19 cellular contexts compared by ENCODE assay signal in genomic region chr18:38931754-38932050, GRCh38.
DNase-seq lines count a peak whose midpoint lies in the region; ATAC-seq and TF ChIP-seq lines count a peak whose summit lies in the region.
"Had no signal": no experiment of that assay in that cellular context is flagged by ENCODE, and none has a peak within 500 bp of the region (broad histone marks: within the 10 kb centered on the region; RNA-seq: fewer than 3 reads in every experiment).

No MANE protein-coding gene starts in this region.

- H3K27me3 Mint-ChIP-seq in WTC11 (ENCODE audit: low read depth): no peaks in the 10 kb centered on the region
- H3K27me3 Mint-ChIP-seq: CD4-positive, alpha-beta T cell had no signal

- H3K4me3 Mint-ChIP-seq in WTC11: no peak overlapping the region
- H3K4me3 Mint-ChIP-seq: CD4-positive, alpha-beta T cell had no signal

- H3K4me1 ChIP-seq in mammary epithelial cell (ENCODE audit: insufficient read depth, low read length) (no peaks in the 10 kb centered on the region), breast epithelium (no peaks in the 10 kb centered on the region), iPS-18a (ENCODE audit: control insufficient read depth, low read depth, low read length) (peaks cover 21% of the 10 kb centered on the region), neuronal stem cell (ENCODE audit: control insufficient read depth in 2 of 2, insufficient read depth in 1 of 2, low read depth in 1 of 2, low read length in 2 of 2) (peaks cover 0 to 4% of the 10 kb centered on the region in 2 donors), right lobe of liver (no peaks in the 10 kb centered on the region)
- no peaks in the 10 kb centered on the region for H3K4me1 ChIP-seq in effector memory CD4-positive, alpha-beta T cell (ENCODE audit: control insufficient read depth, insufficient read depth, low read length, poor library complexity, severe bottlenecking)
- H3K4me1 ChIP-seq: A549, Caco-2 had no signal

- H3K4me1 Mint-ChIP-seq in WTC11: peaks cover 51% of the 10 kb centered on the region

- H3K27ac Mint-ChIP-seq in WTC11: peak overlapping the region; percentile 75
- H3K27ac Mint-ChIP-seq: CD4-positive, alpha-beta T cell had no signal

- POLR2A ChIA-PET in WTC11 (lab: Charles Lee): no interaction called here

- no peak overlapping the region for H3K27ac ChIP-seq in mammary epithelial cell (ENCODE audit: insufficient read depth, low read depth, low read length)
- H3K27ac ChIP-seq in breast epithelium: no peak overlapping the region
- H3K27ac ChIP-seq in iPS-18a (ENCODE audit: low read length): peak overlapping the region; percentile 3
- H3K27ac ChIP-seq in neuronal stem cell (replicated peaks; ENCODE audit: low read length): no peak overlapping the region
- H3K27ac ChIP-seq in effector memory CD4-positive, alpha-beta T cell (ENCODE audit: insufficient read depth, low read length, poor library complexity, severe bottlenecking): no peak overlapping the region
- H3K27ac ChIP-seq in right lobe of liver: no peak overlapping the region
- H3K27ac ChIP-seq: 22Rv1, A549, C4-2B had no signal

- H2AFZ ChIP-seq in mammary epithelial cell (ENCODE audit: low read depth, low read length): peak overlapping the region; percentile 64
- peak overlapping the region; percentile 51 for H2AFZ ChIP-seq in neuronal stem cell (ENCODE audit: low read length)

- no peak overlapping the region for H2BK12ac ChIP-seq in neuronal stem cell (ENCODE audit: low read length)

- H2BK15ac ChIP-seq in neuronal stem cell (ENCODE audit: low read length): no peak overlapping the region

- H3K36me3 ChIP-seq in mammary epithelial cell (ENCODE audit: insufficient read depth, low read length): no peaks in the 10 kb centered on the region
- H3K36me3 ChIP-seq in breast epithelium: no peaks in the 10 kb centered on the region
- no peaks in the 10 kb centered on the region for H3K36me3 ChIP-seq in iPS-18a (ENCODE audit: control insufficient read depth, low read depth, low read length)
- H3K36me3 ChIP-seq in neuronal stem cell (replicated peaks in 1 of 2; ENCODE audit: control insufficient read depth in 2 of 2, insufficient read depth in 2 of 2, low read length in 2 of 2): no peaks in the 10 kb centered on the region
- H3K36me3 ChIP-seq in effector memory CD4-positive, alpha-beta T cell (ENCODE audit: control insufficient read depth, insufficient read depth, low read length): no peaks in the 10 kb centered on the region
- no peaks in the 10 kb centered on the region for H3K36me3 ChIP-seq in right lobe of liver

- H3K18ac ChIP-seq in neuronal stem cell (ENCODE audit: low read length): no peak overlapping the region

- no TSS peak for BruUV-seq in mammary epithelial cell (replicated peaks; lab: Mats Ljungman, UMichigan)

- intact Hi-C loops in mammary epithelial cell (cut with micrococcal nuclease): no loop called here
- intact Hi-C loops in breast epithelium (cut with DNase I; ENCODE audit: low total_unique reads): loop anchor here (5.0 kb wide), 2 partner anchors 1569 to 1936 kb away; no protein-coding TSS in a partner anchor
- intact Hi-C loops in right lobe of liver (cut with DNase I): no loop called here

- H3K9me3 ChIP-seq in mammary epithelial cell (replicated peaks; ENCODE audit: insufficient read depth, low read length) (no peaks in the 10 kb centered on the region), breast epithelium (no peaks in the 10 kb centered on the region), iPS-18a (ENCODE audit: control insufficient read depth, low read depth, low read length) (no peaks in the 10 kb centered on the region), neuronal stem cell (replicated peaks in 1 of 2; ENCODE audit: control insufficient read depth in 2 of 2, insufficient read depth in 1 of 2, low read depth in 1 of 2, low read length in 2 of 2) (no peaks in the 10 kb centered on the region), right lobe of liver (no peaks in the 10 kb centered on the region)
- H3K9me3 ChIP-seq in effector memory CD4-positive, alpha-beta T cell (ENCODE audit: control insufficient read depth, low read length): no peaks in the 10 kb centered on the region
- H3K9me3 ChIP-seq: A549, Caco-2 had no signal

- no peak overlapping the region for H4K8ac ChIP-seq in neuronal stem cell (ENCODE audit: low read depth, low read length)

- DNase-seq in mammary epithelial cell (no peak), breast epithelium (ENCODE audit: low spot score in 2 of 2) (no peak), WTC11 (ENCODE audit: low spot score) (no peak), neuronal stem cell (ENCODE audit: low spot score) (no peak), right lobe of liver (no peak)
- no peak for DNase-seq in effector memory CD4-positive, alpha-beta T cell
- no peak for DNase-seq in stimulated activated CD4-positive, alpha-beta T cell treated with anti-CD3 and anti-CD28 coated beads, Interleukin-4, amount 100 ng/mL, for 1 hour
- DNase-seq: AML-193; Caco-2; CD4-positive, alpha-beta T cell; DMS153; DMS79; GDM1; GOT3; HCEC 1CT had no signal

- ATAC-seq in WTC11: peak; percentile 52
- no peak for ATAC-seq in right lobe of liver
- ATAC-seq: A549 had no signal

- no peak overlapping the region for H4K91ac ChIP-seq in neuronal stem cell (ENCODE audit: low read depth, low read length, poor library complexity)

- no peak overlapping the region for H3K23ac ChIP-seq in neuronal stem cell (ENCODE audit: low read depth, low read length, poor library complexity)

- dilution Hi-C loops in mammary epithelial cell (cut with HindIII; ENCODE audit: low sequenced_read_pairs): no loop called here

- no peak overlapping the region for H2BK5ac ChIP-seq in neuronal stem cell (ENCODE audit: low read length)

- H3K27me3 ChIP-seq in mammary epithelial cell (ENCODE audit: insufficient read depth, low read length): no peaks in the 10 kb centered on the region
- H3K27me3 ChIP-seq in breast epithelium: no peaks in the 10 kb centered on the region
- H3K27me3 ChIP-seq in iPS-18a (ENCODE audit: control insufficient read depth, insufficient read depth, low read length): no peaks in the 10 kb centered on the region
- H3K27me3 ChIP-seq in neuronal stem cell (ENCODE audit: control insufficient read depth in 3 of 3, insufficient read depth in 3 of 3, low read depth in 1 of 3, low read length in 3 of 3): no peaks in the 10 kb centered on the region
- no peaks in the 10 kb centered on the region for H3K27me3 ChIP-seq in effector memory CD4-positive, alpha-beta T cell (replicated peaks; ENCODE audit: control insufficient read depth, insufficient read depth, low read length, poor library complexity, severe bottlenecking)
- no peaks in the 10 kb centered on the region for H3K27me3 ChIP-seq in right lobe of liver

- H3K36me3 Mint-ChIP-seq in WTC11: peaks cover 3% of the 10 kb centered on the region; the same call in 1 of the 2 replicates

- TF ChIP-seq POLR2A in breast epithelium (IDR thresholded peaks at IDR 0.05) (no peak), right lobe of liver (IDR thresholded peaks at IDR 0.05) (no peak)

- H3K4ac ChIP-seq in neuronal stem cell (ENCODE audit: low read length): no peak overlapping the region

- no peaks in the 10 kb centered on the region for H3K79me1 ChIP-seq in neuronal stem cell (ENCODE audit: low read depth, low read length)

- no peaks in the 10 kb centered on the region for H3K79me2 ChIP-seq in mammary epithelial cell (ENCODE audit: insufficient read depth, low read length)

- 94% methylated on average over 3 of the region's 3 CpGs for WGBS in mammary epithelial cell (ENCODE audit: low coverage, missing lambda C conversion rate)
- WGBS in neuronal stem cell (ENCODE audit: extremely low coverage in 2 of 2, insufficient read length in 2 of 2, insufficient replicate concordance in 1 of 2), 2 donors: no CpG with 5 or more reads among the region's 3 CpGs
- 80% methylated on average over 2 of the region's 3 CpGs for WGBS in right lobe of liver (ENCODE audit: insufficient coverage, low coverage, low lambda C conversion rate, missing lambda C conversion rate)

- no peak overlapping the region for H2BK120ac ChIP-seq in neuronal stem cell (ENCODE audit: low read depth, low read length)

- H3K4me2 ChIP-seq in mammary epithelial cell (ENCODE audit: insufficient read depth, low read depth, low read length) (no peak overlapping the region), neuronal stem cell (ENCODE audit: insufficient read depth, low read length, poor library complexity, severe bottlenecking) (no peak overlapping the region)
- H3K4me2 ChIP-seq: A549 had no signal

- no peak overlapping the region for H2AK5ac ChIP-seq in neuronal stem cell (ENCODE audit: low read depth, low read length)

- H3K4me3 ChIP-seq in mammary epithelial cell (replicated peaks in 1 of 3; ENCODE audit: insufficient read depth in 1 of 3, low read depth in 2 of 3, low read length in 3 of 3) (no peak overlapping the region), breast epithelium (no peak overlapping the region), iPS-18a (ENCODE audit: low read length) (no peak overlapping the region), neuronal stem cell (ENCODE audit: low read length in 2 of 2) (no peak overlapping the region), right lobe of liver (no peak overlapping the region)
- no peak overlapping the region for H3K4me3 ChIP-seq in effector memory CD4-positive, alpha-beta T cell (ENCODE audit: insufficient read depth, low read depth, low read length, poor library complexity, severe bottlenecking)
- H3K4me3 ChIP-seq: A549 had no signal

- H3K14ac ChIP-seq in neuronal stem cell (ENCODE audit: low read length): no peak overlapping the region

- peaks cover 9% of the 10 kb centered on the region; the same call in 1 of the 2 replicates for H3K9me3 Mint-ChIP-seq in WTC11
- H3K9me3 Mint-ChIP-seq: CD4-positive, alpha-beta T cell had no signal

- TF ChIP-seq CTCF in mammary epithelial cell (conservative IDR thresholded peaks at IDR 0.05 in 1 of 2, IDR thresholded peaks at IDR 0.05 in 1 of 2; ENCODE audit: extremely low read depth in 1 of 2, insufficient read depth in 1 of 2, low read depth in 1 of 2, low read length in 2 of 2) (no peak), breast epithelium (IDR thresholded peaks at IDR 0.05) (no peak), WTC11 (IDR thresholded peaks at IDR 0.05) (no peak), right lobe of liver (IDR thresholded peaks at IDR 0.05) (no peak)

- CTCF ChIA-PET in mammary epithelial cell (lab: Charles Lee; ENCODE audit: low non-redundant PET) (no interaction called here), WTC11 (lab: Charles Lee) (interaction anchor here (0.6 kb wide), 1 partner anchor 646 kb away, joined by 3 read pairs; no protein-coding TSS in a partner anchor)

- in situ Hi-C loops in mammary epithelial cell (cut with MboI; ENCODE audit: low sequenced_read_pairs in 2 of 2): no loop called here

- H4K20me1 ChIP-seq in mammary epithelial cell (ENCODE audit: insufficient read depth, low read length): no peaks in the 10 kb centered on the region

- no peak overlapping the region for H3K9ac ChIP-seq in mammary epithelial cell (ENCODE audit: insufficient read depth, low read length)
- H3K9ac ChIP-seq in iPS-18a (ENCODE audit: low read length): no peak overlapping the region
- H3K9ac ChIP-seq in neuronal stem cell (ENCODE audit: low read depth, low read length, poor library complexity): no peak overlapping the region

TF ChIP-seq in WTC11, 78 proteins besides CTCF, POLR2A, EP300 and RAD21 (continues in another document):
- TF ChIP-seq CREB1 (CRISPR knock-in tag; IDR thresholded peaks at IDR 0.05): no peak
- TF ChIP-seq ETV6 (CRISPR knock-in tag; IDR thresholded peaks at IDR 0.05): no peak
- no peak for TF ChIP-seq EMX1 (CRISPR knock-in tag; IDR thresholded peaks at IDR 0.05)
